ENCODE assay signal across 24 cellular contexts in genomic region chr16:69693916-69694315, GRCh38.
"Had no signal": no experiment of that assay in that cellular context is flagged by ENCODE, and none has a peak within 500 bp of the region (broad histone marks: within the 10 kb centered on the region; RNA-seq: fewer than 3 reads in every experiment).

No MANE protein-coding gene starts in this region.

- H3K9ac ChIP-seq: SK-N-SH had no signal

- H3K4me3 Mint-ChIP-seq: activated CD8-positive, alpha-beta T cell treated with anti-CD3 and anti-CD28 coated beads for 36 hours; activated T-cell treated with anti-CD3 and anti-CD28 coated beads, Interleukin-2, amount 50 U/mL, for 72 hours had no signal

- H3K4me2 ChIP-seq: SK-N-SH had no signal

- DNase-seq: activated CD4-positive, alpha-beta T cell treated with anti-CD3 and anti-CD28 coated beads for 4 hours; activated CD8-positive, alpha-beta memory T cell treated with anti-CD3 and anti-CD28 coated beads, Interleukin-2, amount 50 U/mL, for 4 hours; activated CD8-positive, alpha-beta T cell treated with anti-CD3 and anti-CD28 coated beads for 36 hours; activated gamma-delta T cell treated with Interleukin-2 at 50 U/mL for 16 hours; activated naive CD4-positive, alpha-beta T cell treated with anti-CD3 and anti-CD28 coated beads, Interleukin-2, amount 50 U/mL, for 16 hours; activated T-cell treated with anti-CD3 and anti-CD28 coated beads, Interleukin-2, amount 50 U/mL, for 72 hours; anterior cingulate cortex; Karpas-422; NCI-H1105 treated with DMSO at 0.1 percent for 48 hours; NCI-H1436 treated with DMSO at 0.1 percent for 48 hours; NCI-H187; NCI-H2081; NCI-H446; NCI-H524; Peyer's patch; Right ventricle myocardium superior; SJCRH30; SK-N-SH; T-helper 1 cell; WERI-Rb-1 had no signal

- H3K27me3 Mint-ChIP-seq: activated CD8-positive, alpha-beta T cell treated with anti-CD3 and anti-CD28 coated beads for 36 hours had no signal

- H3K9me3 Mint-ChIP-seq: activated CD8-positive, alpha-beta T cell treated with anti-CD3 and anti-CD28 coated beads for 36 hours; activated T-cell treated with anti-CD3 and anti-CD28 coated beads, Interleukin-2, amount 50 U/mL, for 72 hours; activated T-helper 2 cell treated with anti-CD3 and anti-CD28 coated beads, Interferon-gamma antibody, Interleukin-2, Interleukin-4, amounts not matched to agents 10 μg/mL and 5 μg/mL and 100 μg/mL, durations not matched to agents 14 hours and 24 hours and 36 hours had no signal

- H3K4me3 ChIP-seq: K562, Peyer's patch, SJCRH30 had no signal

- H3K27ac ChIP-seq: Peyer's patch, RWPE1, SJCRH30, WERI-Rb-1 had no signal

- H3K4me1 ChIP-seq: Peyer's patch, SJCRH30 had no signal

- H3K9me3 ChIP-seq: Peyer's patch, SJCRH30, SK-N-SH had no signal

- ATAC-seq: activated CD4-positive, CD25-positive, alpha-beta regulatory T cell treated with anti-CD3 and anti-CD28 coated beads, Interleukin-2, amount 50 U/mL, for 24 hours; activated CD8-positive, alpha-beta T cell treated with anti-CD3 and anti-CD28 coated beads for 36 hours; activated T-cell treated with anti-CD3 and anti-CD28 coated beads, Interleukin-2, amount 50 U/mL, for 72 hours; K562 had no signal

- H3K27me3 ChIP-seq: Peyer's patch, SJCRH30 had no signal
